In the genomic region with DNA sequence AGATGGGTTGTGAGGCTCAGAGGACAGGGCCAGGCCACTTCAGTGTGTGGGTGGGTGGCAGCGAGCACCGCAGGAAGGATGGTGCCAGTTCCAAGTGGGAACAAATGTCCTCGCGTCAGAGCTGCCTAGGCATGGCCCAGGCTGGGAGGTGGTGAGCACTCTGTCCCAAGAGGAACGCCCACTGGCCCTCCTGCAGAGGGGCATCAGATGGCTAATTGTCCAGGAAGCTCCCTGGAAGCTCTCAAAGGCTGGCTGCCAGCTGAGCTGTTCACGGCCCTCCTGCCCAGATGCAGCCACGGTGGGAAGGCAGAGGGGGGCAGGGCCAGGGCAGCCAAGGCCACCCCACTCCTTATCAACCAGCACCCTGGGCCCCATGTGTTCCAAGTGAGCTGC, we compare ENCODE assay signal across 13 cellular contexts. TPM values are rescaled to one million over a fixed set of nuclear protein-coding genes. Genes with fewer than 3 reads are reported as not detected.
DNase-seq lines count a peak whose midpoint lies in the region; ATAC-seq and TF ChIP-seq lines count a peak whose summit lies in the region.
"Had no signal": no experiment of that assay in that cellular context is flagged by ENCODE, and none has a peak within 500 bp of the region (broad histone marks: within the 10 kb centered on the region; RNA-seq: fewer than 3 reads in every experiment).

No MANE protein-coding gene starts in this region.

- no peak overlapping the region for H2AFZ ChIP-seq in neuronal stem cell (ENCODE audit: low read length)

- peak overlapping the region; percentile 67 for H4K91ac ChIP-seq in neuronal stem cell (ENCODE audit: low read depth, low read length, poor library complexity)

- peaks cover 3% of the 10 kb centered on the region for H3K79me1 ChIP-seq in neuronal stem cell (ENCODE audit: low read depth, low read length)

- no peak overlapping the region for H2BK12ac ChIP-seq in neuronal stem cell (ENCODE audit: low read length)

- H3K27ac ChIP-seq in dorsolateral prefrontal cortex (peak overlapping the region in 50 of 59 donors; percentile 1 to 77 (median 56)), neuronal stem cell (replicated peaks; ENCODE audit: low read length) (no peak overlapping the region)

- H4K8ac ChIP-seq in neuronal stem cell (ENCODE audit: low read depth, low read length): no peak overlapping the region

- H2BK120ac ChIP-seq in neuronal stem cell (ENCODE audit: low read depth, low read length): peak overlapping the region; percentile 33

- H2AK5ac ChIP-seq in neuronal stem cell (ENCODE audit: low read depth, low read length): peak overlapping the region; percentile 23

- peak overlapping the region; percentile 97 for H2BK15ac ChIP-seq in neuronal stem cell (ENCODE audit: low read length)

- ATAC-seq in GM21423 (IDR thresholded peaks at IDR 0.05; ENCODE audit: unreplicated experiment) (no peak), HG02642 (IDR thresholded peaks at IDR 0.05; ENCODE audit: poor library complexity, unreplicated experiment) (no peak)
- ATAC-seq: left lung had no signal

- peak overlapping the region; percentile 40 for H3K4ac ChIP-seq in neuronal stem cell (ENCODE audit: low read length)

- H3K23ac ChIP-seq in neuronal stem cell (ENCODE audit: low read depth, low read length, poor library complexity): peak overlapping the region; percentile 43

- H3K9me3 ChIP-seq in neuronal stem cell (replicated peaks in 1 of 2; ENCODE audit: control insufficient read depth in 2 of 2, insufficient read depth in 1 of 2, low read depth in 1 of 2, low read length in 2 of 2): no peaks in the 10 kb centered on the region
- H3K9me3 ChIP-seq: left lung had no signal

- no CpG with 5 or more reads among the region's 7 CpGs for WGBS in neuronal stem cell (ENCODE audit: extremely low coverage in 2 of 2, insufficient read length in 2 of 2, insufficient replicate concordance in 1 of 2), 2 donors

- no peak overlapping the region for H3K4me2 ChIP-seq in neuronal stem cell (ENCODE audit: insufficient read depth, low read length, poor library complexity, severe bottlenecking)

- DNase-seq in COLO668 (lab: John Stamatoyannopoulos, UW; ENCODE audit: unreplicated experiment) (peak; percentile 64), NCI-H146 (lab: John Stamatoyannopoulos, UW) (peak; percentile 81), dorsolateral prefrontal cortex (peak in 3 of 10 donors; percentile 31 to 45 (median 34)), neuronal stem cell (ENCODE audit: low spot score) (no peak), dermis blood vessel endothelial cell (no peak), occipital lobe (lab: John Stamatoyannopoulos, UW) (no peak)
- DNase-seq: activated CD4-positive, alpha-beta T cell treated with anti-CD3 and anti-CD28 coated beads for 1 hour; cerebellar nuclear complex; GDM1; MV-4-11 had no signal

- H3K4me3 ChIP-seq in dorsolateral prefrontal cortex (no peak overlapping the region), neuronal stem cell (ENCODE audit: low read length in 2 of 2) (no peak overlapping the region)
- H3K4me3 ChIP-seq: left lung had no signal

- H3K4me1 ChIP-seq in neuronal stem cell (ENCODE audit: control insufficient read depth in 2 of 2, insufficient read depth in 1 of 2, low read depth in 1 of 2, low read length in 2 of 2): peaks cover 54 to 55% of the 10 kb centered on the region in 2 donors

- H2BK5ac ChIP-seq in neuronal stem cell (ENCODE audit: low read length): peak overlapping the region; percentile 69

- intact Hi-C loops in dorsolateral prefrontal cortex (cut with DNase I): no loop called here

- H3K27me3 ChIP-seq in dorsolateral prefrontal cortex (no peaks in the 10 kb centered on the region), neuronal stem cell (ENCODE audit: control insufficient read depth in 3 of 3, insufficient read depth in 3 of 3, low read depth in 1 of 3, low read length in 3 of 3) (no peaks in the 10 kb centered on the region)
- H3K27me3 ChIP-seq: left lung had no signal

- peak overlapping the region; percentile 53 for H3K9ac ChIP-seq in neuronal stem cell (ENCODE audit: low read depth, low read length, poor library complexity)

- TF ChIP-seq CTCF in dorsolateral prefrontal cortex (IDR thresholded peaks at IDR 0.05 in 54 of 56, conservative IDR thresholded peaks at IDR 0.05 in 2 of 56; ENCODE audit: low read depth in 1 of 56, partially characterized antibody in 56 of 56): no peak

- H3K18ac ChIP-seq in neuronal stem cell (ENCODE audit: low read length): peak overlapping the region; percentile 96

- H3K36me3 ChIP-seq in neuronal stem cell (replicated peaks in 1 of 2; ENCODE audit: control insufficient read depth in 2 of 2, insufficient read depth in 2 of 2, low read length in 2 of 2): no peaks in the 10 kb centered on the region
- H3K36me3 ChIP-seq: left lung had no signal

- H3K14ac ChIP-seq in neuronal stem cell (ENCODE audit: low read length): peak overlapping the region; percentile 72

RNA-seq across cellular contexts. Expression of a gene that starts 55.2 kb away (rescaled TPM):
- total RNA-seq in dorsolateral prefrontal cortex: 100 to 1,000 TPM; 128 to 330 (median 245) TPM
- polyA plus RNA-seq in neuronal stem cell (2013, experiment 1 of 2): 22.0 TPM
- 22.8 TPM for polyA plus RNA-seq in neuronal stem cell (2013, experiment 2 of 2)
- total RNA-seq in dermis blood vessel endothelial cell: 63.1 and 83.7 TPM in 2 replicates
- 14.3 TPM for total RNA-seq in occipital lobe

Comparison
In these comparisons a context has a peak if more than half of its experiments do, and no peak if none do; other contexts are left out.
1. DNase-seq: peak in COLO668 (single experiment) and NCI-H146 (single experiment); none in neuronal stem cell (single experiment), dermis blood vessel endothelial cell (single experiment) and occipital lobe (single experiment).